29 cellular contexts compared by ENCODE assay signal in the genomic region with DNA sequence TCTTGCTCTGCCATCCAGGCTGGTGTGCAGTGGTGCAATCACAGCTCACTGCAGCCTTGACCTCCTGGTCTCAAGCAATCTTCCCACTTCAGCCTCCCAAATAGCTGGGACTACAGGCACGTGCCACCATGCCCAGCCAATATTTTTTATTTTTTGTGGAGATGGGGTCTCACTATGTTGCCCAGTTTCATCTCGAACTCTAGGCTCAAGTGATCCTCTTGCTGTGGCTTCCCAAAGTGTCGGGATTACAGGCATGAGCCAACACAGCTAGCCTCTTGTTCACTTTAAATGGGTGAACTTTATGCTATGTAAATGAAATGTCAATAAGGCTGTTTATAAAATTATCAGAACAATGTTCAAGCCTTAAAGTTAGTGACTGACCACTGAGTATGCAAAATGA. TPM values are rescaled to one million over a fixed set of nuclear protein-coding genes. Genes with fewer than 3 reads are reported as not detected.
"Had no signal": no experiment of that assay in that cellular context is flagged by ENCODE, and none has a peak within 500 bp of the region (broad histone marks: within the 10 kb centered on the region; RNA-seq: fewer than 3 reads in every experiment).

No MANE protein-coding gene starts in this region.

- DNase-seq: activated CD4-positive, alpha-beta T cell treated with anti-CD3 and anti-CD28 coated beads for 36 hours; activated CD4-positive, CD25-positive, alpha-beta regulatory T cell; activated CD8-positive, alpha-beta memory T cell treated with anti-CD3 and anti-CD28 coated beads, Interleukin-2, amount 50 U/mL, for 4 hours; activated effector memory CD4-positive, alpha-beta T cell treated with anti-CD3 and anti-CD28 coated beads, Interleukin-2, amount 50 U/mL, for 16 hours; activated naive CD4-positive, alpha-beta T cell treated with anti-CD3 and anti-CD28 coated beads, Interleukin-2, amount 10 ng/mL, durations not matched to agents 7 days and 5 days; activated T-cell treated with anti-CD3 and anti-CD28 coated beads, Interleukin-2, amount 50 U/mL, for 1 hour; anterior cingulate cortex; body of pancreas; cerebellar nuclear complex; colonic mucosa; effector CD8-positive, alpha-beta T cell; left lung; mucosa of descending colon; occipital lobe; psoas muscle; stimulated activated CD4-positive, alpha-beta T cell treated with anti-CD3 and anti-CD28 coated beads, Interleukin-1b, Interleukin-23, amount 100 ng/mL, for 48 hours; stimulated activated CD4-positive, alpha-beta T cell treated with anti-CD3 and anti-CD28 coated beads, Interleukin-4, amount 100 ng/mL, for 4 hours; stimulated activated CD8-positive, alpha-beta memory T cell treated with anti-CD3 and anti-CD28 coated beads, Interleukin-4, amount 100 ng/mL, for 48 hours; stimulated activated naive B cell treated with anti-CD40 and anti-IgM and Interleukin-4, amounts not matched to agents 10 μg/mL and 1 μg/mL and 100 μg/mL, for 72 hours; transverse colon had no signal

- H3K4me1 ChIP-seq: body of pancreas, colonic mucosa, left lung, parathyroid adenoma, psoas muscle had no signal

- H3K36me3 ChIP-seq: colonic mucosa, left lung, transverse colon had no signal

- H3K27me3 ChIP-seq: body of pancreas, colonic mucosa, left lung, transverse colon had no signal

- H3K27ac Mint-ChIP-seq: activated CD4-positive, alpha-beta T cell treated with anti-CD3 and anti-CD28 coated beads for 36 hours; activated T-helper 1 cell treated with anti-CD3 and anti-CD28 coated beads, Interleukin-12 subunit alpha, Interleukin-12 subunit beta, Interleukin-2, Interleukin-4 antibody, amounts not matched to agents 30 ng/mL and 10 ng/mL and 1 ng/mL, durations not matched to agents 14 hours and 24 hours and 36 hours; stimulated activated naive B cell treated with anti-CD40 and anti-IgM and Interleukin-4, amounts not matched to agents 10 μg/mL and 1 μg/mL and 100 μg/mL, for 72 hours had no signal

- H3K27me3 Mint-ChIP-seq: activated CD4-positive, alpha-beta T cell treated with anti-CD3 and anti-CD28 coated beads for 36 hours; activated naive CD4-positive, alpha-beta T cell treated with anti-CD3 and anti-CD28 coated beads, Interleukin-2, amount 10 ng/mL, durations not matched to agents 7 days and 5 days; stimulated activated naive B cell treated with anti-CD40 and anti-IgM and Interleukin-4, amounts not matched to agents 10 μg/mL and 1 μg/mL and 100 μg/mL, for 72 hours had no signal

- H3K36me3 Mint-ChIP-seq: stimulated activated naive B cell treated with anti-CD40 and anti-IgM and Interleukin-4, amounts not matched to agents 10 μg/mL and 1 μg/mL and 100 μg/mL, for 72 hours had no signal

- H3K4me3 ChIP-seq: body of pancreas, colonic mucosa, left lung, mucosa of descending colon, psoas muscle, smooth muscle cell, transverse colon had no signal

- H3K9me3 ChIP-seq: body of pancreas, colonic mucosa, left lung, mucosa of descending colon, psoas muscle, transverse colon had no signal

- H3K27ac ChIP-seq: body of pancreas, colonic mucosa, left lung, parathyroid adenoma, psoas muscle, transverse colon had no signal

- ATAC-seq: activated CD4-positive, alpha-beta T cell treated with anti-CD3 and anti-CD28 coated beads for 36 hours; body of pancreas; left lung; mucosa of descending colon; SK-N-SH treated with all-trans-retinoic acid at 6 μM for 48 hours; stimulated activated naive B cell treated with anti-CD40 and anti-IgM and Interleukin-4, amounts not matched to agents 10 μg/mL and 1 μg/mL and 100 μg/mL, for 72 hours had no signal

- H3K4me3 Mint-ChIP-seq: activated CD4-positive, alpha-beta T cell treated with anti-CD3 and anti-CD28 coated beads for 36 hours; activated naive CD4-positive, alpha-beta T cell treated with anti-CD3 and anti-CD28 coated beads, Interleukin-2, amount 10 ng/mL, durations not matched to agents 7 days and 5 days; activated T-helper 1 cell treated with anti-CD3 and anti-CD28 coated beads, Interleukin-12 subunit alpha, Interleukin-12 subunit beta, Interleukin-2, Interleukin-4 antibody, amounts not matched to agents 30 ng/mL and 10 ng/mL and 1 ng/mL, durations not matched to agents 14 hours and 24 hours and 36 hours; neural crest cell; stimulated activated naive B cell treated with anti-CD40 and anti-IgM and Interleukin-4, amounts not matched to agents 10 μg/mL and 1 μg/mL and 100 μg/mL, for 72 hours had no signal

RNA-seq across cellular contexts. Expression of a gene that starts 37.1 kb away (rescaled TPM):
- total RNA-seq: dermis microvascular lymphatic vessel endothelial cell, epithelial cell of proximal tubule, lung microvascular endothelial cell, myocyte had no signal
